Comparison of ENCODE assay signal across 18 cellular contexts in the genomic region with DNA sequence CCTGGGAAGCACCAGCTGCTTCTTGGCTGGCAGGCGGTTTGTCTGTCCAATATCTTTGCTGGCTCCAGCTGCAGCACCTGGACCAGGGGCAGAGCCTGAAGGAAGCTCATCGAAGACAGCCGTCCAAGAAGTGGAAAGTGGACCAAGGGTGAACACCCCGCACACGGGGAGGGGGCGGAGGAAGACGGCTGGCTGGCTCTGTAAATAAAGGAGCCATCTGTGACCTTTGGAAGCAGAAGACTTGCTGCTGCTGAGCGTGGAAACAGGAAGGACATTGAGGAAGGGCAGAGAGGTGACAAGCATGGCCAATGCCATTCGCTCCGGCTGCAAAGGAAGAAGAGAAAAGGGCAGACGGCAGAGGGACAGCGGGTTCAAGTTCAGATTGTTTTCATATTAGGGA. TPM values are rescaled to one million over a fixed set of nuclear protein-coding genes. Genes with fewer than 3 reads are reported as not detected.
A peak's percentile ranks its signal among the peaks of the same experiment; 100 is the strongest.
DNase-seq lines count a peak whose midpoint lies in the region; ATAC-seq, FAIRE-seq and TF ChIP-seq lines count a peak whose summit lies in the region.
"Had no signal": no experiment of that assay in that cellular context is flagged by ENCODE, and none has a peak within 500 bp of the region (broad histone marks: within the 10 kb centered on the region; RNA-seq: fewer than 3 reads in every experiment).

No MANE protein-coding gene starts in this region.

- no peaks in the 10 kb centered on the region for H3K9me3 ChIP-seq in neuronal stem cell (replicated peaks in 1 of 2; ENCODE audit: control insufficient read depth in 2 of 2, insufficient read depth in 1 of 2, low read depth in 1 of 2, low read length in 2 of 2)

- peak overlapping the region in 1 of 2 donors; percentile 75 for H3K4me3 Mint-ChIP-seq in CD14-positive monocyte
- H3K4me3 Mint-ChIP-seq in mesothelial cell of epicardium = no peak overlapping the region
- H3K4me3 Mint-ChIP-seq: CD8-positive, alpha-beta T cell; H9 had no signal

- peaks cover under 1 to 9% of the 10 kb centered on the region in 2 donors for H3K4me1 ChIP-seq in neuronal stem cell (ENCODE audit: control insufficient read depth in 2 of 2, insufficient read depth in 1 of 2, low read depth in 1 of 2, low read length in 2 of 2)

- no peaks in the 10 kb centered on the region for H3K36me3 ChIP-seq in neuronal stem cell (replicated peaks in 1 of 2; ENCODE audit: control insufficient read depth in 2 of 2, insufficient read depth in 2 of 2, low read length in 2 of 2)

- intact Hi-C loops in CD14-positive monocyte (cut with micrococcal nuclease) = no loop called here

- TF ChIP-seq CTCF in CD14-positive monocyte (IDR thresholded peaks at IDR 0.05) = no peak
- TF ChIP-seq CTCF in mesothelial cell of epicardium (IDR thresholded peaks at IDR 0.05; ENCODE audit: unreplicated experiment) = no peak

- no peak overlapping the region for H3K4me3 ChIP-seq in neuronal stem cell (ENCODE audit: low read length in 2 of 2)
- H3K4me3 ChIP-seq: PC-9 had no signal

- H3K27me3 Mint-ChIP-seq in CD14-positive monocyte (ENCODE audit: low read depth in 3 of 3) (peaks cover 2 to 9% (median 6%) of the 10 kb centered on the region in 3 donors), mesothelial cell of epicardium (ENCODE audit: low read depth) (no peaks in the 10 kb centered on the region)

- no peak overlapping the region for H3K9ac ChIP-seq in neuronal stem cell (ENCODE audit: low read depth, low read length, poor library complexity)

- H3K4me1 Mint-ChIP-seq in CD14-positive monocyte (peaks cover 43% of the 10 kb centered on the region), mesothelial cell of epicardium (peaks cover 18% of the 10 kb centered on the region)

- no peak overlapping the region for H2AFZ ChIP-seq in neuronal stem cell (ENCODE audit: low read length)
- H2AFZ ChIP-seq: PC-9 had no signal

- no peak overlapping the region for H4K8ac ChIP-seq in neuronal stem cell (ENCODE audit: low read depth, low read length)

- DNase-seq in CD14-positive monocyte (ENCODE audit: low spot score) (no peak), HT-29 (ENCODE audit: low spot score) (peak; percentile 39), left kidney (ENCODE audit: low read depth, low spot score) (peak; percentile 31), neuronal stem cell (ENCODE audit: low spot score) (no peak), mesothelial cell of epicardium (ENCODE audit: low spot score in 2 of 2, unreplicated experiment in 2 of 2) (no peak), H54 (ENCODE audit: insufficient read length, low spot score) (no peak)
- DNase-seq: CD8-positive, alpha-beta T cell; DMS79 treated with DMSO at 0.1 percent for 48 hours; H9; NCI-H187; NCI-H2107; NCI-H2227 treated with DMSO at 0.1 percent for 48 hours; NCI-H510A treated with DMSO at 0.1 percent for 48 hours; NCI-H82; PC-9 had no signal

- H2BK12ac ChIP-seq in neuronal stem cell (ENCODE audit: low read length) = no peak overlapping the region

- H3K23ac ChIP-seq in neuronal stem cell (ENCODE audit: low read depth, low read length, poor library complexity) = no peak overlapping the region

- TF ChIP-seq POLR2A in H54 (IDR thresholded peaks at IDR 0.05; ENCODE audit: low read depth, low read length) = no peak

- peak overlapping the region; percentile 39 for H2BK15ac ChIP-seq in neuronal stem cell (ENCODE audit: low read length)

- H3K9me3 Mint-ChIP-seq in CD14-positive monocyte (peaks cover 0 to 6% (median 0%) of the 10 kb centered on the region in 7 donors), mesothelial cell of epicardium (peaks cover 3% of the 10 kb centered on the region)
- H3K9me3 Mint-ChIP-seq: CD8-positive, alpha-beta T cell had no signal

- H3K27ac ChIP-seq in neuronal stem cell (replicated peaks; ENCODE audit: low read length) = no peak overlapping the region
- H3K27ac ChIP-seq: PC-9 had no signal

- H3K18ac ChIP-seq in neuronal stem cell (ENCODE audit: low read length) = peak overlapping the region; percentile 28

- FAIRE-seq in H54 (lab: Jason Lieb, UNC) = no peak
- FAIRE-seq: A204.1 had no signal

- H3K4ac ChIP-seq in neuronal stem cell (ENCODE audit: low read length) = no peak overlapping the region

- H3K14ac ChIP-seq in neuronal stem cell (ENCODE audit: low read length) = no peak overlapping the region

- no peak overlapping the region for H3K4me2 ChIP-seq in neuronal stem cell (ENCODE audit: insufficient read depth, low read length, poor library complexity, severe bottlenecking)
- H3K4me2 ChIP-seq: PC-9 had no signal

- no CpG with 5 or more reads among the region's 12 CpGs for WGBS in neuronal stem cell (ENCODE audit: extremely low coverage in 2 of 2, insufficient read length in 2 of 2, insufficient replicate concordance in 1 of 2), 2 donors

- no peak overlapping the region for H2BK5ac ChIP-seq in neuronal stem cell (ENCODE audit: low read length)

- no peak for ATAC-seq in GM18517 (IDR thresholded peaks at IDR 0.05; ENCODE audit: unreplicated experiment)
- ATAC-seq: CD8-positive, alpha-beta T cell had no signal

- H2AK5ac ChIP-seq in neuronal stem cell (ENCODE audit: low read depth, low read length) = peak overlapping the region; percentile 31

- H4K91ac ChIP-seq in neuronal stem cell (ENCODE audit: low read depth, low read length, poor library complexity) = no peak overlapping the region

- H3K27ac Mint-ChIP-seq in CD14-positive monocyte (peak overlapping the region in 4 of 7 donors; percentile 42 to 67 (median 57)), mesothelial cell of epicardium (no peak overlapping the region)
- H3K27ac Mint-ChIP-seq: CD8-positive, alpha-beta T cell; H9 had no signal

- H3K36me3 Mint-ChIP-seq in CD14-positive monocyte (peaks cover 0 to 5% of the 10 kb centered on the region in 2 donors), mesothelial cell of epicardium (peaks cover 2% of the 10 kb centered on the region)
- H3K36me3 Mint-ChIP-seq: CD8-positive, alpha-beta T cell had no signal

- H3K27me3 ChIP-seq in neuronal stem cell (ENCODE audit: control insufficient read depth in 3 of 3, insufficient read depth in 3 of 3, low read depth in 1 of 3, low read length in 3 of 3) = no peaks in the 10 kb centered on the region

- H3K79me1 ChIP-seq in neuronal stem cell (ENCODE audit: low read depth, low read length) = no peaks in the 10 kb centered on the region

- no peak overlapping the region for H2BK120ac ChIP-seq in neuronal stem cell (ENCODE audit: low read depth, low read length)

RNA-seq across cellular contexts. Expression of a gene that starts 34.2 kb away (rescaled TPM):
- 10 to 100 TPM in 1 of 2 donors, 1 to 10 TPM in 1; 9.4 to 10.6 TPM for polyA plus RNA-seq in CD14-positive monocyte
- total RNA-seq in HT-29 (2014; rRNA removed; shearing (Covaris generic)) = 0.70 and 2.6 TPM in 2 replicates
- polyA plus RNA-seq in neuronal stem cell (2013, experiment 1 of 2) = 9.9 TPM
- 10.0 TPM for polyA plus RNA-seq in neuronal stem cell (2013, experiment 2 of 2)
- 5.1 to 8.6 TPM (median 5.7 TPM) in 3 replicates for total RNA-seq in mesothelial cell of epicardium
- total RNA-seq: M059J, PC-9 had no signal

Comparison
In these comparisons a context has a peak if more than half of its experiments do, and no peak if none do; other contexts are left out.
1. DNase-seq: peak in HT-29 (single experiment) and left kidney (single experiment); none in CD14-positive monocyte (single experiment), neuronal stem cell (single experiment), mesothelial cell of epicardium (0 of 2) and H54 (single experiment).